In genomic region chr21:23003951-23004350, GRCh38 we compare ENCODE assay signal across 18 cellular contexts.
"Had no signal": no experiment of that assay in that cellular context is flagged by ENCODE, and none has a peak within 500 bp of the region (broad histone marks: within the 10 kb centered on the region; RNA-seq: fewer than 3 reads in every experiment).

No MANE protein-coding gene starts in this region.

- ATAC-seq: Right ventricle myocardium inferior, T-cell had no signal

- H3K4me3 ChIP-seq: PC-9, Peyer's patch had no signal

- H2AFZ ChIP-seq: PC-9 had no signal

- H3K9ac ChIP-seq: SK-N-SH had no signal

- H3K27me3 ChIP-seq: Peyer's patch had no signal

- H3K36me3 ChIP-seq: Peyer's patch had no signal

- H3K4me1 ChIP-seq: Peyer's patch had no signal

- H3K9me3 ChIP-seq: SK-N-SH had no signal

- H3K4me2 ChIP-seq: PC-9, SK-N-SH had no signal

- DNase-seq: IMR-90, Karpas-422, KG1, MM.1S, NCI-H1436, NCI-H187, NCI-H2081, NCI-H2107, NCI-H2227 treated with DMSO at 0.1 percent for 48 hours, NCI-H524, NCI-H526 treated with DMSO at 0.1 percent for 48 hours, NCI-H82, PC-9, Peyer's patch, SK-N-SH, SW 1271, T-cell had no signal

- H3K27ac ChIP-seq: PC-9, Peyer's patch had no signal
